In the genomic region with DNA sequence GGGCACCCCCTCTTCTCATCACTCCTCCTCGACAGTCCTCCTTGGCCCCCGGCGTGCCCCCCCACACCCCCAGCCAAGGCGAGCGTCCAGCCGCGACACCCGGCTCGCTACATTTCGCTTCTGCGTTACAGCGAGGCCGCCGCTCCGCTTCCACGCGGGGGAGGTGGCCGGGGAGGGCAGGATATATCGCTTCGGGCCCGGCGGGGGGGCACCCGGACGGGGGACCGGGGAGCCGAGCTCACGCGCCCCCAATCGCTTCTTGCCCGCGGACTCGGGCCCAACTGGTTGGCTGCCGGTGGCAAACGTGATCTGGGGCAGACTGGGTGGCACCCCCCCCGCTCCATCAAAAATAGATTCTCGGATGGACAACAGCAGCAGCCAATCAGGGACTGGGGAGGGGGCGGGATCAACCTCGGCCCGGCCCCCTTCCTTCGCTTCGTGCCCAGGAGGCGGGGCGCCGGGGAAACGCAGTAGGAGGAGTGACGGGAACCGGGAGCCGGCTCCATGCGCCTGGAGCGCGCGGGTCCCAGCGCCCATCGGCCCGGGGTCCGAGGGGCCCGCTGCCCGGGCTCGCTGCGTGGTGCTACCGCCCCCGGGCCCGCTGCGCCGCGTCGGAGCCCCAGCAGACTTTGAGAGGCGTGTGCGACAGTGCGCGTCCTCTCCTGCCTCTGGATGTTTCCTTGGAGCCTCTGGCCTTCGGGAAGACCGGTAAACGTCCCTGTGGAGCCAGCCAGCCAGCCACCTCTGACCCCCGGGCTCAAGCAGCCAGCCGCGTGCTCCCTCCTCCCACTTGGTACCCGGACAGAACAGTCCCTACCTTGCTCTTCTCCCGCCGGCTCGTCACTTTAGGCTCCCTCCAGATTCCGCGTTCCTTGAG, we compare ENCODE assay signal across 8 cellular contexts. TPM values are rescaled to one million over a fixed set of nuclear protein-coding genes. Genes with fewer than 3 reads are reported as not detected.
DNase-seq lines count a peak whose midpoint lies in the region; ATAC-seq and TF ChIP-seq lines count a peak whose summit lies in the region.

A gene (minus strand): TSS at position 321 of the 877 bp plus-strand sequence. CDS start 2,757 bp downstream, outside the sequence.

- peak within 1 kb of the TSS; percentile 84 for H3K4me3 ChIP-seq in A673 (ENCODE audit: low read depth, low read length, poor library complexity, severe bottlenecking)
- peak within 1 kb of the TSS; percentile 49 to 90 (median 66) for H3K4me3 ChIP-seq in mammary epithelial cell (replicated peaks in 1 of 3; ENCODE audit: insufficient read depth in 1 of 3, low read depth in 2 of 3, low read length in 3 of 3)
- peak within 1 kb of the TSS; percentile 56 to 97 (median 80) for H3K4me3 ChIP-seq in skin epidermis

- H3K27ac ChIP-seq in A673 (ENCODE audit: low read depth, low read length, poor library complexity, severe bottlenecking) = peak within 1 kb of the TSS; percentile 74
- H3K27ac ChIP-seq in mammary epithelial cell (ENCODE audit: insufficient read depth, low read depth, low read length) = peak within 1 kb of the TSS; percentile 50
- peak within 1 kb of the TSS; percentile 64 to 93 (median 86) for H3K27ac ChIP-seq in skin epidermis

- H4K20me1 ChIP-seq in mammary epithelial cell (ENCODE audit: insufficient read depth, low read length) = no peaks in the 10 kb centered on the region

- peak within 1 kb of the TSS; percentile 71 for H3K9ac ChIP-seq in mammary epithelial cell (ENCODE audit: insufficient read depth, low read length)

- CTCF ChIA-PET in A673 (lab: Charles Lee) = no interaction called here
- CTCF ChIA-PET in WTC11 (lab: Charles Lee) = interaction anchor here (0.9 to 1.0 kb wide), 2 partner anchors 37 to 164 kb away, joined by 3 to 6 read pairs; a partner anchor contains a TSS
- CTCF ChIA-PET in mammary epithelial cell (lab: Charles Lee; ENCODE audit: low non-redundant PET) = no interaction called here

- peaks cover 16% of the 10 kb centered on the region; the same call in 1 of the 2 replicates for H3K27me3 Mint-ChIP-seq in WTC11 (ENCODE audit: low read depth)

- H3K27me3 ChIP-seq in A673 (replicated peaks; ENCODE audit: insufficient read depth, low read depth, low read length, poor library complexity) (peaks cover 8% of the 10 kb centered on the region), mammary epithelial cell (ENCODE audit: insufficient read depth, low read length) (no peaks in the 10 kb centered on the region)

- in situ Hi-C loops in mammary epithelial cell (cut with MboI; ENCODE audit: low sequenced_read_pairs in 2 of 2) = no loop called here

- peaks cover 20% of the 10 kb centered on the region for H3K4me1 ChIP-seq in A673 (ENCODE audit: insufficient read depth, low read length, poor library complexity, severe bottlenecking)
- H3K4me1 ChIP-seq in mammary epithelial cell (ENCODE audit: insufficient read depth, low read length) = peaks cover 15% of the 10 kb centered on the region

- H3K4me2 ChIP-seq in mammary epithelial cell (ENCODE audit: insufficient read depth, low read depth, low read length) = peak within 1 kb of the TSS; percentile 97

- WGBS in mammary epithelial cell (ENCODE audit: low coverage, missing lambda C conversion rate) = 2% methylated on average over 34 of the region's 83 CpGs

- intact Hi-C loops in A673 (cut with micrococcal nuclease; ENCODE audit: unreplicated experiment) = loop anchor here (2.0 kb wide), 1 partner anchor 64 kb away; no protein-coding TSS in a partner anchor
- intact Hi-C loops in mammary epithelial cell (cut with micrococcal nuclease) = loop anchor here (1.0 to 5.0 kb wide), 3 partner anchors 63 to 169 kb away; a partner anchor contains a TSS

- peak within 1 kb of the TSS; percentile 90 for H3K4me3 Mint-ChIP-seq in WTC11

- dilution Hi-C loops in mammary epithelial cell (cut with HindIII; ENCODE audit: low sequenced_read_pairs) = no loop called here

- ATAC-seq in GM18907 (IDR thresholded peaks at IDR 0.05; ENCODE audit: unreplicated experiment) (peak; percentile 91), HG03342 (IDR thresholded peaks at IDR 0.05; ENCODE audit: unreplicated experiment) (peak; percentile 84), WTC11 (peak; percentile 87)

- H3K4me1 Mint-ChIP-seq in WTC11 = peaks cover 37% of the 10 kb centered on the region

- H3K36me3 ChIP-seq in A673 (ENCODE audit: insufficient read depth, low read length, poor library complexity, severe bottlenecking) (peaks cover 7% of the 10 kb centered on the region), mammary epithelial cell (ENCODE audit: insufficient read depth, low read length) (peaks cover 3% of the 10 kb centered on the region)

- POLR2A ChIA-PET in A673 (lab: Charles Lee; ENCODE audit: low non-redundant PET) = no interaction called here
- POLR2A ChIA-PET in WTC11 (lab: Charles Lee) = no interaction called here

- H3K79me2 ChIP-seq in mammary epithelial cell (ENCODE audit: insufficient read depth, low read length) = peaks cover 47% of the 10 kb centered on the region

- H3K27ac Mint-ChIP-seq in WTC11 = peak within 1 kb of the TSS; percentile 85

- H3K9me3 Mint-ChIP-seq in WTC11 = no peaks in the 10 kb centered on the region

- peak within 1 kb of the TSS; percentile 93 for H2AFZ ChIP-seq in mammary epithelial cell (ENCODE audit: low read depth, low read length)

- H3K36me3 Mint-ChIP-seq in WTC11 = peaks cover 23% of the 10 kb centered on the region

- no peaks in the 10 kb centered on the region for H3K9me3 ChIP-seq in A673 (ENCODE audit: low read depth, low read length, poor library complexity, severe bottlenecking)
- no peaks in the 10 kb centered on the region for H3K9me3 ChIP-seq in mammary epithelial cell (replicated peaks; ENCODE audit: insufficient read depth, low read length)

- TF ChIP-seq CTCF in A673 (conservative IDR thresholded peaks at IDR 0.05; ENCODE audit: low read depth, low read length) (no peak), WTC11 (IDR thresholded peaks at IDR 0.05) (no peak), mammary epithelial cell (conservative IDR thresholded peaks at IDR 0.05 in 1 of 2, IDR thresholded peaks at IDR 0.05 in 1 of 2; ENCODE audit: extremely low read depth in 1 of 2, insufficient read depth in 1 of 2, low read depth in 1 of 2, low read length in 2 of 2) (no peak)

- DNase-seq in A673 (ENCODE audit: low spot score) (peak; percentile 94), NCI-H345 treated with DMSO at 0.1 percent for 48 hours (lab: John Stamatoyannopoulos, UW; ENCODE audit: unreplicated experiment) (peak; percentile 93), WTC11 (ENCODE audit: low spot score) (peak; percentile 92), mammary epithelial cell (peak; percentile 89), iPS-NIHi11 (ENCODE audit: low spot score) (peak; percentile 100)

- BruUV-seq in A673 (replicated peaks; lab: Mats Ljungman, UMichigan) (no TSS peak), mammary epithelial cell (replicated peaks; lab: Mats Ljungman, UMichigan) (TSS peak; percentile 30)

TF ChIP-seq in WTC11, 78 proteins besides CTCF, POLR2A, EP300 and RAD21 (continues in another document):
- TF ChIP-seq, protein P1, sequence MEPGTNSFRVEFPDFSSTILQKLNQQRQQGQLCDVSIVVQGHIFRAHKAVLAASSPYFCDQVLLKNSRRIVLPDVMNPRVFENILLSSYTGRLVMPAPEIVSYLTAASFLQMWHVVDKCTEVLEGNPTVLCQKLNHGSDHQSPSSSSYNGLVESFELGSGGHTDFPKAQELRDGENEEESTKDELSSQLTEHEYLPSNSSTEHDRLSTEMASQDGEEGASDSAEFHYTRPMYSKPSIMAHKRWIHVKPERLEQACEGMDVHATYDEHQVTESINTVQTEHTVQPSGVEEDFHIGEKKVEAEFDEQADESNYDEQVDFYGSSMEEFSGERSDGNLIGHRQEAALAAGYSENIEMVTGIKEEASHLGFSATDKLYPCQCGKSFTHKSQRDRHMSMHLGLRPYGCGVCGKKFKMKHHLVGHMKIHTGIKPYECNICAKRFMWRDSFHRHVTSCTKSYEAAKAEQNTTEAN (CRISPR knock-in tag; IDR thresholded peaks at IDR 0.05) = no peak; the same call in 1 of the 2 replicates
- peak; percentile 23 for TF ChIP-seq ETV6 (CRISPR knock-in tag; IDR thresholded peaks at IDR 0.05)
- no peak for TF ChIP-seq RORB (CRISPR knock-in tag; IDR thresholded peaks at IDR 0.05)
- TF ChIP-seq TP53 (CRISPR knock-in tag; IDR thresholded peaks at IDR 0.05) = 0 out of 2 replicates have a peak, but pooled peaks have one; percentile 7
- TF ChIP-seq, protein P2, sequence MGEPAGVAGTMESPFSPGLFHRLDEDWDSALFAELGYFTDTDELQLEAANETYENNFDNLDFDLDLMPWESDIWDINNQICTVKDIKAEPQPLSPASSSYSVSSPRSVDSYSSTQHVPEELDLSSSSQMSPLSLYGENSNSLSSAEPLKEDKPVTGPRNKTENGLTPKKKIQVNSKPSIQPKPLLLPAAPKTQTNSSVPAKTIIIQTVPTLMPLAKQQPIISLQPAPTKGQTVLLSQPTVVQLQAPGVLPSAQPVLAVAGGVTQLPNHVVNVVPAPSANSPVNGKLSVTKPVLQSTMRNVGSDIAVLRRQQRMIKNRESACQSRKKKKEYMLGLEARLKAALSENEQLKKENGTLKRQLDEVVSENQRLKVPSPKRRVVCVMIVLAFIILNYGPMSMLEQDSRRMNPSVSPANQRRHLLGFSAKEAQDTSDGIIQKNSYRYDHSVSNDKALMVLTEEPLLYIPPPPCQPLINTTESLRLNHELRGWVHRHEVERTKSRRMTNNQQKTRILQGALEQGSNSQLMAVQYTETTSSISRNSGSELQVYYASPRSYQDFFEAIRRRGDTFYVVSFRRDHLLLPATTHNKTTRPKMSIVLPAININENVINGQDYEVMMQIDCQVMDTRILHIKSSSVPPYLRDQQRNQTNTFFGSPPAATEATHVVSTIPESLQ (CRISPR knock-in tag; IDR thresholded peaks at IDR 0.05) = no peak; the same call in 1 of the 2 replicates
- TF ChIP-seq SP1 (CRISPR knock-in tag; conservative IDR thresholded peaks at IDR 0.05) = peak; percentile 82
- TF ChIP-seq NFE2L1 (CRISPR knock-in tag; IDR thresholded peaks at IDR 0.05) = no peak
- TF ChIP-seq, protein P3, sequence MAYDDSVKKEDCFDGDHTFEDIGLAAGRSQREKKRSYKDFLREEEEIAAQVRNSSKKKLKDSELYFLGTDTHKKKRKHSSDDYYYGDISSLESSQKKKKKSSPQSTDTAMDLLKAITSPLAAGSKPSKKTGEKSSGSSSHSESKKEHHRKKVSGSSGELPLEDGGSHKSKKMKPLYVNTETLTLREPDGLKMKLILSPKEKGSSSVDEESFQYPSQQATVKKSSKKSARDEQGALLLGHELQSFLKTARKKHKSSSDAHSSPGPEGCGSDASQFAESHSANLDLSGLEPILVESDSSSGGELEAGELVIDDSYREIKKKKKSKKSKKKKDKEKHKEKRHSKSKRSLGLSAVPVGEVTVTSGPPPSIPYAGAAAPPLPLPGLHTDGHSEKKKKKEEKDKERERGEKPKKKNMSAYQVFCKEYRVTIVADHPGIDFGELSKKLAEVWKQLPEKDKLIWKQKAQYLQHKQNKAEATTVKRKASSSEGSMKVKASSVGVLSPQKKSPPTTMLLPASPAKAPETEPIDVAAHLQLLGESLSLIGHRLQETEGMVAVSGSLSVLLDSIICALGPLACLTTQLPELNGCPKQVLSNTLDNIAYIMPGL (CRISPR knock-in tag; IDR thresholded peaks at IDR 0.05) = no peak; the same call in 1 of the 2 replicates
- no peak for TF ChIP-seq ZNF219 (CRISPR knock-in tag; IDR thresholded peaks at IDR 0.05; ENCODE audit: borderline replicate concordance)

RNA-seq across cellular contexts. Expression of the gene that starts here (rescaled TPM):
- 16.1 and 19.5 TPM in 2 replicates for total RNA-seq in A673 (2021)
- 30.4 to 32.8 TPM (median 31.9 TPM) in 3 replicates for total RNA-seq in WTC11 (2021)
- total RNA-seq in mammary epithelial cell = 10 to 100 TPM; 24.7 to 43.2 TPM
- 36.3 TPM for polyA plus RNA-seq in mammary epithelial cell
- polyA minus RNA-seq in mammary epithelial cell = 42.5 TPM

Comparison
In these comparisons a context has a peak if more than half of its experiments do, and no peak if none do; other contexts are left out.
1. Peak in every context shown above with its lines: DNase-seq, ATAC-seq, H3K4me3 ChIP-seq and H3K27ac ChIP-seq.